1 cellular context compared by ENCODE assay signal in the genomic region with DNA sequence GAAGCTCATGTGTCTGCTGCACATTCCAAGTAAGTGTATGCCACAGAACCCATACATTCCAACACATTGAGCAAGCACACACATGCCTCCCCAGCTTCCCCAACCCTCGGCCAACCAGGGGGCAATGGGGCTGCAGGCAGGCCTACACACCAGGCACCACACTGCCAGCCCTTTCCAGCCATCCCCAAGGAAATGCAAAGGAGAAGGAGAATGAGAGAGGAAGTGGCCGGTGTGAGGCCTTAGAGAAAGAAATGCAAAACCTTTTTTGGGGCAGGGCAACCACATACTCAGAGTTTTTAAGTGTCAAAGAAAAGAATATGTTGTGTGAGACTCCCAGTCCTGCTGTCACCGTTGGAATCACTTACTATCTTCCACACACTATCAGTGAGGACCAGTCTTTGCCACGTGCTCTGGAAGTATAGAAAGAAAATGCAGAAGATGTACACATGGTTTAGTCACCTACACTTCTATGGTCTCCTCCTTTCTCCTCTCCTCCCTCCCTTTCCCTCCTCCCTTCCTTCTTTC.
TF ChIP-seq lines count a peak whose summit lies in the region.

No MANE protein-coding gene starts in this region.

TF ChIP-seq in WTC11, 78 proteins besides CTCF, POLR2A, EP300 and RAD21 (continued from another document):
- TF ChIP-seq, protein P1, sequence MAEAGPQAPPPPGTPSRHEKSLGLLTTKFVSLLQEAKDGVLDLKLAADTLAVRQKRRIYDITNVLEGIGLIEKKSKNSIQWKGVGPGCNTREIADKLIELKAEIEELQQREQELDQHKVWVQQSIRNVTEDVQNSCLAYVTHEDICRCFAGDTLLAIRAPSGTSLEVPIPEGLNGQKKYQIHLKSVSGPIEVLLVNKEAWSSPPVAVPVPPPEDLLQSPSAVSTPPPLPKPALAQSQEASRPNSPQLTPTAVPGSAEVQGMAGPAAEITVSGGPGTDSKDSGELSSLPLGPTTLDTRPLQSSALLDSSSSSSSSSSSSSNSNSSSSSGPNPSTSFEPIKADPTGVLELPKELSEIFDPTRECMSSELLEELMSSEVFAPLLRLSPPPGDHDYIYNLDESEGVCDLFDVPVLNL (CRISPR knock-in tag; IDR thresholded peaks at IDR 0.05; ENCODE audit: borderline replicate concordance, low read depth): no peak
- TF ChIP-seq, protein P2, sequence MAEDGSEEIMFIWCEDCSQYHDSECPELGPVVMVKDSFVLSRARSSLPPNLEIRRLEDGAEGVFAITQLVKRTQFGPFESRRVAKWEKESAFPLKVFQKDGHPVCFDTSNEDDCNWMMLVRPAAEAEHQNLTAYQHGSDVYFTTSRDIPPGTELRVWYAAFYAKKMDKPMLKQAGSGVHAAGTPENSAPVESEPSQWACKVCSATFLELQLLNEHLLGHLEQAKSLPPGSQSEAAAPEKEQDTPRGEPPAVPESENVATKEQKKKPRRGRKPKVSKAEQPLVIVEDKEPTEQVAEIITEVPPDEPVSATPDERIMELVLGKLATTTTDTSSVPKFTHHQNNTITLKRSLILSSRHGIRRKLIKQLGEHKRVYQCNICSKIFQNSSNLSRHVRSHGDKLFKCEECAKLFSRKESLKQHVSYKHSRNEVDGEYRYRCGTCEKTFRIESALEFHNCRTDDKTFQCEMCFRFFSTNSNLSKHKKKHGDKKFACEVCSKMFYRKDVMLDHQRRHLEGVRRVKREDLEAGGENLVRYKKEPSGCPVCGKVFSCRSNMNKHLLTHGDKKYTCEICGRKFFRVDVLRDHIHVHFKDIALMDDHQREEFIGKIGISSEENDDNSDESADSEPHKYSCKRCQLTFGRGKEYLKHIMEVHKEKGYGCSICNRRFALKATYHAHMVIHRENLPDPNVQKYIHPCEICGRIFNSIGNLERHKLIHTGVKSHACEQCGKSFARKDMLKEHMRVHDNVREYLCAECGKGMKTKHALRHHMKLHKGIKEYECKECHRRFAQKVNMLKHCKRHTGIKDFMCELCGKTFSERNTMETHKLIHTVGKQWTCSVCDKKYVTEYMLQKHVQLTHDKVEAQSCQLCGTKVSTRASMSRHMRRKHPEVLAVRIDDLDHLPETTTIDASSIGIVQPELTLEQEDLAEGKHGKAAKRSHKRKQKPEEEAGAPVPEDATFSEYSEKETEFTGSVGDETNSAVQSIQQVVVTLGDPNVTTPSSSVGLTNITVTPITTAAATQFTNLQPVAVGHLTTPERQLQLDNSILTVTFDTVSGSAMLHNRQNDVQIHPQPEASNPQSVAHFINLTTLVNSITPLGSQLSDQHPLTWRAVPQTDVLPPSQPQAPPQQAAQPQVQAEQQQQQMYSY (CRISPR knock-in tag; IDR thresholded peaks at IDR 0.05): no peak
- TF ChIP-seq AFF4 (CRISPR knock-in tag; IDR thresholded peaks at IDR 0.05; ENCODE audit: borderline replicate concordance) (peak; percentile 79; the same call in 1 of the 2 replicates), TEAD1 (CRISPR knock-in tag; IDR thresholded peaks at IDR 0.05) (peak; percentile 94; the same call in 1 of the 2 replicates), ESRRA (CRISPR knock-in tag; IDR thresholded peaks at IDR 0.05; ENCODE audit: borderline replicate concordance) (no peak), ZNF423 (CRISPR knock-in tag; IDR thresholded peaks at IDR 0.05) (peak; percentile 79; the same call in 1 of the 2 replicates), ZBTB21 (CRISPR knock-in tag; IDR thresholded peaks at IDR 0.05; ENCODE audit: borderline replicate concordance) (peak; percentile 38; the same call in 1 of the 2 replicates), IRF1 (CRISPR knock-in tag; IDR thresholded peaks at IDR 0.05) (no peak), MXD4 (CRISPR knock-in tag; IDR thresholded peaks at IDR 0.05; ENCODE audit: borderline replicate concordance) (no peak), SMAD3 (CRISPR knock-in tag; IDR thresholded peaks at IDR 0.05; ENCODE audit: borderline replicate concordance) (no peak), USF1 (CRISPR knock-in tag; IDR thresholded peaks at IDR 0.05) (no peak), TP53 (CRISPR knock-in tag; IDR thresholded peaks at IDR 0.05) (no peak), SOX15 (CRISPR knock-in tag; IDR thresholded peaks at IDR 0.05) (no peak), FOXJ3 (CRISPR knock-in tag; IDR thresholded peaks at IDR 0.05; ENCODE audit: borderline replicate concordance) (no peak), ZNF263 (CRISPR knock-in tag; IDR thresholded peaks at IDR 0.05; ENCODE audit: low read depth) (no peak), HMGA2 (CRISPR knock-in tag; IDR thresholded peaks at IDR 0.05) (no peak), HMGXB4 (CRISPR knock-in tag; IDR thresholded peaks at IDR 0.05) (no peak), ATF6 (CRISPR knock-in tag; IDR thresholded peaks at IDR 0.05) (no peak), TEAD4 (CRISPR knock-in tag; IDR thresholded peaks at IDR 0.05) (0 out of 2 replicates have a peak, but pooled peaks have one; percentile 38), CBFB (CRISPR knock-in tag; IDR thresholded peaks at IDR 0.05; ENCODE audit: low read depth) (0 out of 2 replicates have a peak, but pooled peaks have one; percentile 53)
- TF ChIP-seq, protein P3, sequence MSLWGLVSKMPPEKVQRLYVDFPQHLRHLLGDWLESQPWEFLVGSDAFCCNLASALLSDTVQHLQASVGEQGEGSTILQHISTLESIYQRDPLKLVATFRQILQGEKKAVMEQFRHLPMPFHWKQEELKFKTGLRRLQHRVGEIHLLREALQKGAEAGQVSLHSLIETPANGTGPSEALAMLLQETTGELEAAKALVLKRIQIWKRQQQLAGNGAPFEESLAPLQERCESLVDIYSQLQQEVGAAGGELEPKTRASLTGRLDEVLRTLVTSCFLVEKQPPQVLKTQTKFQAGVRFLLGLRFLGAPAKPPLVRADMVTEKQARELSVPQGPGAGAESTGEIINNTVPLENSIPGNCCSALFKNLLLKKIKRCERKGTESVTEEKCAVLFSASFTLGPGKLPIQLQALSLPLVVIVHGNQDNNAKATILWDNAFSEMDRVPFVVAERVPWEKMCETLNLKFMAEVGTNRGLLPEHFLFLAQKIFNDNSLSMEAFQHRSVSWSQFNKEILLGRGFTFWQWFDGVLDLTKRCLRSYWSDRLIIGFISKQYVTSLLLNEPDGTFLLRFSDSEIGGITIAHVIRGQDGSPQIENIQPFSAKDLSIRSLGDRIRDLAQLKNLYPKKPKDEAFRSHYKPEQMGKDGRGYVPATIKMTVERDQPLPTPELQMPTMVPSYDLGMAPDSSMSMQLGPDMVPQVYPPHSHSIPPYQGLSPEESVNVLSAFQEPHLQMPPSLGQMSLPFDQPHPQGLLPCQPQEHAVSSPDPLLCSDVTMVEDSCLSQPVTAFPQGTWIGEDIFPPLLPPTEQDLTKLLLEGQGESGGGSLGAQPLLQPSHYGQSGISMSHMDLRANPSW (CRISPR knock-in tag; conservative IDR thresholded peaks at IDR 0.05; ENCODE audit: low read depth): no peak
- TF ChIP-seq, protein P4, sequence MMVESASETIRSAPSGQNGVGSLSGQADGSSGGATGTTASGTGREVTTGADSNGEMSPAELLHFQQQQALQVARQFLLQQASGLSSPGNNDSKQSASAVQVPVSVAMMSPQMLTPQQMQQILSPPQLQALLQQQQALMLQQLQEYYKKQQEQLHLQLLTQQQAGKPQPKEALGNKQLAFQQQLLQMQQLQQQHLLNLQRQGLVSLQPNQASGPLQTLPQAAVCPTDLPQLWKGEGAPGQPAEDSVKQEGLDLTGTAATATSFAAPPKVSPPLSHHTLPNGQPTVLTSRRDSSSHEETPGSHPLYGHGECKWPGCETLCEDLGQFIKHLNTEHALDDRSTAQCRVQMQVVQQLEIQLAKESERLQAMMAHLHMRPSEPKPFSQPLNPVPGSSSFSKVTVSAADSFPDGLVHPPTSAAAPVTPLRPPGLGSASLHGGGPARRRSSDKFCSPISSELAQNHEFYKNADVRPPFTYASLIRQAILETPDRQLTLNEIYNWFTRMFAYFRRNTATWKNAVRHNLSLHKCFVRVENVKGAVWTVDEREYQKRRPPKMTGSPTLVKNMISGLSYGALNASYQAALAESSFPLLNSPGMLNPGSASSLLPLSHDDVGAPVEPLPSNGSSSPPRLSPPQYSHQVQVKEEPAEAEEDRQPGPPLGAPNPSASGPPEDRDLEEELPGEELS (CRISPR knock-in tag; IDR thresholded peaks at IDR 0.05): peak; percentile 58; the same call in 1 of the 2 replicates
